ENCODE assay signal across 28 cellular contexts in genomic region chr18:79613186-79613931, GRCh38.
A peak's percentile ranks its signal among the peaks of the same experiment; 100 is the strongest.
DNase-seq lines count a peak whose midpoint lies in the region; ATAC-seq, FAIRE-seq and TF ChIP-seq lines count a peak whose summit lies in the region.
"Had no signal": no experiment of that assay in that cellular context is flagged by ENCODE, and none has a peak within 500 bp of the region (broad histone marks: within the 10 kb centered on the region; RNA-seq: fewer than 3 reads in every experiment).

No MANE protein-coding gene starts in this region.

- H3K4me1 ChIP-seq in left ventricle myocardium inferior: peaks cover 16% of the 10 kb centered on the region
- peaks cover 0 to 14% (median 0%) of the 10 kb centered on the region in 4 experiments; a peak in 3 of 7 replicates for H3K4me1 ChIP-seq in H1 (replicated peaks in 1 of 4; ENCODE audit: control insufficient read depth in 3 of 4, insufficient read depth in 4 of 4, low read length in 3 of 4)
- H3K4me1 ChIP-seq in upper lobe of right lung: no peaks in the 10 kb centered on the region
- H3K4me1 ChIP-seq in mammary epithelial cell (ENCODE audit: insufficient read depth, low read length): no peaks in the 10 kb centered on the region

- no peak for TF ChIP-seq RAD21 in H1 (IDR thresholded peaks at IDR 0.05 in 1 of 2, conservative IDR thresholded peaks at IDR 0.05 in 1 of 2; ENCODE audit: low read depth in 2 of 2, low read length in 2 of 2)

- intact Hi-C loops in Right ventricle myocardium superior (cut with DNase I): no loop called here
- intact Hi-C loops in left ventricle myocardium inferior (cut with micrococcal nuclease): no loop called here
- intact Hi-C loops in upper lobe of right lung (cut with DNase I): no loop called here
- intact Hi-C loops in mammary epithelial cell (cut with micrococcal nuclease): no loop called here

- no peak overlapping the region for H4K5ac ChIP-seq in H1 (ENCODE audit: insufficient read length, low read depth, low read length)

- no peaks in the 10 kb centered on the region; the same call in 1 of the 2 replicates for H3K23me2 ChIP-seq in H1 (ENCODE audit: low read depth, low read length)

- H2BK12ac ChIP-seq in H1 (ENCODE audit: low read depth, low read length): no peak overlapping the region

- no peak overlapping the region for H3K4ac ChIP-seq in H1 (replicated peaks; ENCODE audit: insufficient read length, low read depth, low read length)

- TF ChIP-seq POLR2A in H1 (IDR thresholded peaks at IDR 0.05; ENCODE audit: control extremely low read depth in 1 of 2, low read depth in 2 of 2, low read length in 2 of 2): no peak

- peaks cover 2% of the 10 kb centered on the region for H3K27me3 Mint-ChIP-seq in nephron progenitor cell (ENCODE audit: low read depth, poor library complexity)
- H3K27me3 Mint-ChIP-seq: activated CD4-positive, alpha-beta T cell treated with anti-CD3 and anti-CD28 coated beads for 36 hours; activated CD8-positive, alpha-beta T cell treated with anti-CD3 and anti-CD28 coated beads for 36 hours; activated T-helper 17 cell treated with anti-CD3 and anti-CD28 coated beads, Interleukin-2, amount 50 U/mL, for 72 hours; stimulated activated memory B cell treated with anti-CD40 and anti-IgM and Interleukin-4, amounts not matched to agents 10 μg/mL and 1 μg/mL and 100 μg/mL, for 72 hours had no signal

- H3K79me1 ChIP-seq in H1 (ENCODE audit: low read depth, low read length): no peaks in the 10 kb centered on the region; the same call in 1 of the 2 replicates

- H3K4me3 ChIP-seq in left ventricle myocardium inferior (no peak overlapping the region), H1 (ENCODE audit: extremely low read depth in 1 of 4, insufficient read depth in 2 of 4, low read depth in 3 of 4, low read length in 4 of 4) (no peak overlapping the region), upper lobe of right lung (no peak overlapping the region), mammary epithelial cell (replicated peaks in 1 of 3; ENCODE audit: insufficient read depth in 1 of 3, low read depth in 2 of 3, low read length in 3 of 3) (no peak overlapping the region)

- H2AK5ac ChIP-seq in H1 (ENCODE audit: low read depth, low read length): no peak overlapping the region

- no peaks in the 10 kb centered on the region for H4K20me1 ChIP-seq in H1 (replicated peaks in 1 of 2; ENCODE audit: control insufficient read depth in 1 of 2, insufficient read depth in 2 of 2, low read length in 2 of 2)
- H4K20me1 ChIP-seq in mammary epithelial cell (ENCODE audit: insufficient read depth, low read length): no peaks in the 10 kb centered on the region

- H4K8ac ChIP-seq in H1 (ENCODE audit: extremely low read depth, insufficient read depth, low read length): no peak overlapping the region

- no peak overlapping the region for H3K4me2 ChIP-seq in H1 (ENCODE audit: insufficient read depth in 1 of 2, low read depth in 2 of 2, low read length in 2 of 2)
- H3K4me2 ChIP-seq in mammary epithelial cell (ENCODE audit: insufficient read depth, low read depth, low read length): no peak overlapping the region
- H3K4me2 ChIP-seq: SK-N-SH had no signal

- in situ Hi-C loops in mammary epithelial cell (cut with MboI; ENCODE audit: low sequenced_read_pairs in 2 of 2): no loop called here

- no peaks in the 10 kb centered on the region for H3K9me3 ChIP-seq in left ventricle myocardium inferior (replicated peaks)
- peaks cover 0 to 5% of the 10 kb centered on the region in 2 experiments; a peak in 1 of 4 replicates for H3K9me3 ChIP-seq in H1 (ENCODE audit: insufficient read depth in 2 of 2, low read depth in 1 of 2, low read length in 1 of 2)
- no peaks in the 10 kb centered on the region for H3K9me3 ChIP-seq in upper lobe of right lung
- peaks cover 23% of the 10 kb centered on the region for H3K9me3 ChIP-seq in mammary epithelial cell (replicated peaks; ENCODE audit: insufficient read depth, low read length)
- H3K9me3 ChIP-seq: SK-N-SH had no signal

- DNase-seq in Right ventricle myocardium superior: peak; percentile 34
- DNase-seq in left ventricle myocardium inferior: no peak
- peak in 1 of 2 experiments; percentile 40 for DNase-seq in H1 (ENCODE audit: low read depth in 1 of 2, low spot score in 2 of 2)
- no peak for DNase-seq in nephron progenitor cell
- peak; percentile 56 for DNase-seq in upper lobe of right lung
- no peak for DNase-seq in SKM-1 (lab: John Stamatoyannopoulos, UW; ENCODE audit: unreplicated experiment)
- no peak for DNase-seq in mammary epithelial cell
- DNase-seq: activated CD4-positive, alpha-beta T cell treated with anti-CD3 and anti-CD28 coated beads for 36 hours; activated CD8-positive, alpha-beta T cell treated with anti-CD3 and anti-CD28 coated beads for 36 hours; effector CD4-positive, alpha-beta T cell; hypothalamus; KBM-7; left colon; NCI-H1092 treated with DMSO at 0.1 percent for 48 hours; NCI-H187; NCI-H2171; NCI-H510A; occipital lobe; SK-N-SH; substantia nigra had no signal

- no peaks in the 10 kb centered on the region for H3K36me3 Mint-ChIP-seq in nephron progenitor cell (ENCODE audit: low read depth)
- H3K36me3 Mint-ChIP-seq: activated naive CD4-positive, alpha-beta T cell treated with anti-CD3 and anti-CD28 coated beads, Interleukin-2, amount 50 U/mL, for 24 hours; CD8-positive, alpha-beta memory T cell; stimulated activated memory B cell treated with anti-CD40 and anti-IgM and Interleukin-4, amounts not matched to agents 10 μg/mL and 1 μg/mL and 100 μg/mL, for 72 hours had no signal

- no peaks in the 10 kb centered on the region for H3K79me2 ChIP-seq in H1 (ENCODE audit: control insufficient read depth in 1 of 2, insufficient read depth in 2 of 2, low read length in 2 of 2)
- H3K79me2 ChIP-seq in mammary epithelial cell (ENCODE audit: insufficient read depth, low read length): no peaks in the 10 kb centered on the region

- no peak overlapping the region for H4K91ac ChIP-seq in H1 (replicated peaks; ENCODE audit: insufficient read length, low read length)

- no peak overlapping the region for H2AFZ ChIP-seq in H1 (ENCODE audit: low read length)
- H2AFZ ChIP-seq in mammary epithelial cell (ENCODE audit: low read depth, low read length): no peak overlapping the region

- POLR2A ChIA-PET in H1 (lab: Charles Lee; ENCODE audit: partially characterized antibody): interaction anchor here (0.6 to 1.0 kb wide), 3 partner anchors 11 to 57 kb away, joined by 3 read pairs; no protein-coding TSS in a partner anchor

- H2BK15ac ChIP-seq in H1 (ENCODE audit: low read length): peak overlapping the region; percentile 88; the same call in 1 of the 2 replicates

- no peak overlapping the region for H3K18ac ChIP-seq in H1 (ENCODE audit: extremely low read depth, low read length)

- H2BK5ac ChIP-seq in H1 (ENCODE audit: low read depth, low read length): no peak overlapping the region

- H2BK20ac ChIP-seq in H1 (ENCODE audit: low read length): no peak overlapping the region

- TF ChIP-seq CTCF in left ventricle myocardium inferior (IDR thresholded peaks at IDR 0.05; ENCODE audit: borderline replicate concordance): no peak
- TF ChIP-seq CTCF in H1 (IDR thresholded peaks at IDR 0.05; ENCODE audit: control extremely low read depth in 1 of 3, insufficient read depth in 1 of 3, low read depth in 1 of 3, low read length in 3 of 3): no peak
- TF ChIP-seq CTCF in nephron progenitor cell (IDR thresholded peaks at IDR 0.05): no peak
- TF ChIP-seq CTCF in upper lobe of right lung (IDR thresholded peaks at IDR 0.05): no peak
- no peak for TF ChIP-seq CTCF in mammary epithelial cell (conservative IDR thresholded peaks at IDR 0.05 in 1 of 2, IDR thresholded peaks at IDR 0.05 in 1 of 2; ENCODE audit: extremely low read depth in 1 of 2, insufficient read depth in 1 of 2, low read depth in 1 of 2, low read length in 2 of 2)

- no peak for FAIRE-seq in H1 (lab: Jason Lieb, UNC)
- FAIRE-seq: GM19239 had no signal

- H3K4me1 Mint-ChIP-seq in nephron progenitor cell: peaks cover 26% of the 10 kb centered on the region
- H3K4me1 Mint-ChIP-seq: activated CD4-positive, alpha-beta T cell treated with anti-CD3 and anti-CD28 coated beads for 36 hours; activated naive CD4-positive, alpha-beta T cell treated with anti-CD3 and anti-CD28 coated beads, Interleukin-2, amount 50 U/mL, for 24 hours; activated T-helper 17 cell treated with anti-CD3 and anti-CD28 coated beads, Interleukin-2, amount 50 U/mL, for 72 hours; CD8-positive, alpha-beta memory T cell; stimulated activated memory B cell treated with anti-CD40 and anti-IgM and Interleukin-4, amounts not matched to agents 10 μg/mL and 1 μg/mL and 100 μg/mL, for 72 hours had no signal

- peak overlapping the region; percentile 7 for H3K27ac Mint-ChIP-seq in nephron progenitor cell
- H3K27ac Mint-ChIP-seq: activated CD4-positive, alpha-beta T cell treated with anti-CD3 and anti-CD28 coated beads for 36 hours; activated CD8-positive, alpha-beta T cell treated with anti-CD3 and anti-CD28 coated beads for 36 hours; activated naive CD4-positive, alpha-beta T cell treated with anti-CD3 and anti-CD28 coated beads, Interleukin-2, amount 50 U/mL, for 24 hours; activated T-helper 17 cell treated with anti-CD3 and anti-CD28 coated beads, Interleukin-2, amount 50 U/mL, for 72 hours; CD8-positive, alpha-beta memory T cell; stimulated activated memory B cell treated with anti-CD40 and anti-IgM and Interleukin-4, amounts not matched to agents 10 μg/mL and 1 μg/mL and 100 μg/mL, for 72 hours; T-helper 1 cell treated with Interleukin-12 subunit alpha and Interleukin-12 subunit beta and Interleukin-4 antibody, amounts not matched to agents 30 μg/mL and 1 μg/mL, for 36 hours had no signal

- no peaks in the 10 kb centered on the region for H3K9me3 Mint-ChIP-seq in nephron progenitor cell
- H3K9me3 Mint-ChIP-seq: activated CD8-positive, alpha-beta T cell treated with anti-CD3 and anti-CD28 coated beads for 36 hours; activated naive CD4-positive, alpha-beta T cell treated with anti-CD3 and anti-CD28 coated beads, Interleukin-2, amount 50 U/mL, for 24 hours; activated T-helper 17 cell treated with anti-CD3 and anti-CD28 coated beads, Interleukin-2, amount 50 U/mL, for 72 hours; CD8-positive, alpha-beta memory T cell; stimulated activated memory B cell treated with anti-CD40 and anti-IgM and Interleukin-4, amounts not matched to agents 10 μg/mL and 1 μg/mL and 100 μg/mL, for 72 hours had no signal

- H3K27ac ChIP-seq in left ventricle myocardium inferior (replicated peaks) (no peak overlapping the region), H1 (ENCODE audit: low read depth, low read length) (no peak overlapping the region), upper lobe of right lung (no peak overlapping the region), mammary epithelial cell (ENCODE audit: insufficient read depth, low read depth, low read length) (no peak overlapping the region)
- H3K27ac ChIP-seq: RWPE1 had no signal

- H3K56ac ChIP-seq in H1 (replicated peaks; ENCODE audit: insufficient read length, low read depth, low read length): no peak overlapping the region

- ATAC-seq in Right ventricle myocardium superior (ENCODE audit: poor library complexity) (no peak), upper lobe of right lung (no peak), GM19467 (IDR thresholded peaks at IDR 0.05; ENCODE audit: unreplicated experiment) (no peak)
- ATAC-seq: activated CD4-positive, alpha-beta T cell treated with anti-CD3 and anti-CD28 coated beads for 36 hours; activated CD8-positive, alpha-beta T cell treated with anti-CD3 and anti-CD28 coated beads for 36 hours; activated T-helper 17 cell treated with anti-CD3 and anti-CD28 coated beads, Interleukin-2, amount 50 U/mL, for 72 hours; left colon had no signal

- CTCF ChIA-PET in H1 (lab: Charles Lee; ENCODE audit: partially characterized antibody): interaction anchor here (0.8 to 1.5 kb wide), 5 partner anchors 9 to 389 kb away, joined by 3 read pairs; no protein-coding TSS in a partner anchor
- CTCF ChIA-PET in mammary epithelial cell (lab: Charles Lee; ENCODE audit: low non-redundant PET): no interaction called here

- H3K27me3 ChIP-seq in left ventricle myocardium inferior (ENCODE audit: low read depth): peaks cover 47% of the 10 kb centered on the region
- H3K27me3 ChIP-seq in H1 (replicated peaks in 1 of 4; ENCODE audit: control insufficient read depth in 3 of 4, extremely low read depth in 1 of 4, insufficient read depth in 3 of 4, low read length in 3 of 4): peaks cover 0 to 2% (median 0%) of the 10 kb centered on the region in 4 experiments; a peak in 1 of 7 replicates
- no peaks in the 10 kb centered on the region for H3K27me3 ChIP-seq in upper lobe of right lung
- H3K27me3 ChIP-seq in mammary epithelial cell (ENCODE audit: insufficient read depth, low read length): no peaks in the 10 kb centered on the region

- BruUV-seq in mammary epithelial cell (replicated peaks; lab: Mats Ljungman, UMichigan): no TSS peak

- no peak overlapping the region for H3K4me3 Mint-ChIP-seq in nephron progenitor cell
- H3K4me3 Mint-ChIP-seq: activated CD4-positive, alpha-beta T cell treated with anti-CD3 and anti-CD28 coated beads for 36 hours; activated CD8-positive, alpha-beta T cell treated with anti-CD3 and anti-CD28 coated beads for 36 hours; activated naive CD4-positive, alpha-beta T cell treated with anti-CD3 and anti-CD28 coated beads, Interleukin-2, amount 50 U/mL, for 24 hours; activated T-helper 17 cell treated with anti-CD3 and anti-CD28 coated beads, Interleukin-2, amount 50 U/mL, for 72 hours; CD8-positive, alpha-beta memory T cell; stimulated activated memory B cell treated with anti-CD40 and anti-IgM and Interleukin-4, amounts not matched to agents 10 μg/mL and 1 μg/mL and 100 μg/mL, for 72 hours; T-helper 1 cell treated with Interleukin-12 subunit alpha and Interleukin-12 subunit beta and Interleukin-4 antibody, amounts not matched to agents 30 μg/mL and 1 μg/mL, for 36 hours had no signal

- no peaks in the 10 kb centered on the region for H3K36me3 ChIP-seq in left ventricle myocardium inferior
- no peaks in the 10 kb centered on the region for H3K36me3 ChIP-seq in H1 (ENCODE audit: control insufficient read depth in 2 of 4, insufficient read depth in 4 of 4, low read length in 3 of 4)
- no peaks in the 10 kb centered on the region for H3K36me3 ChIP-seq in upper lobe of right lung
- H3K36me3 ChIP-seq in mammary epithelial cell (ENCODE audit: insufficient read depth, low read length): no peaks in the 10 kb centered on the region

- dilution Hi-C loops in mammary epithelial cell (cut with HindIII; ENCODE audit: low sequenced_read_pairs): no loop called here

- H3K23ac ChIP-seq in H1 (ENCODE audit: insufficient read length): no peak overlapping the region

- H2BK120ac ChIP-seq in H1 (replicated peaks; ENCODE audit: low read depth, low read length): no peak overlapping the region

- H3K14ac ChIP-seq in H1 (ENCODE audit: insufficient read length): no peak overlapping the region

- H3K9ac ChIP-seq in H1 (replicated peaks in 1 of 4; ENCODE audit: extremely low read depth in 1 of 4, low read depth in 3 of 4, low read length in 3 of 4): no peak overlapping the region
- H3K9ac ChIP-seq in mammary epithelial cell (ENCODE audit: insufficient read depth, low read length): no peak overlapping the region
- H3K9ac ChIP-seq: SK-N-SH had no signal

- no peak for TF ChIP-seq EP300 in H1 (IDR thresholded peaks at IDR 0.05; ENCODE audit: borderline replicate concordance in 1 of 2, low read depth in 2 of 2, low read length in 2 of 2)

- WGBS in H1 (ENCODE audit: extremely low coverage in 1 of 2, insufficient coverage in 1 of 2, insufficient read length in 1 of 2, insufficient replicate concordance in 2 of 2, low coverage in 1 of 2, low lambda C conversion rate in 2 of 2, missing lambda C conversion rate in 1 of 2), 2 experiments: 88% methylated on average over 31 of the region's 33 CpGs; no CpG with 5 or more reads in 1 of the 2 experiments
- WGBS in mammary epithelial cell (ENCODE audit: low coverage, missing lambda C conversion rate): 78% methylated on average over 13 of the region's 33 CpGs

Comparison
In these comparisons a context has a peak if more than half of its experiments do, and no peak if none do; other contexts are left out.
1. DNase-seq: peak in Right ventricle myocardium superior (single experiment) and upper lobe of right lung (single experiment); none in left ventricle myocardium inferior (single experiment), nephron progenitor cell (single experiment), SKM-1 (single experiment) and mammary epithelial cell (single experiment).